Comparison of ENCODE assay signal across 11 cellular contexts in the genomic region with DNA sequence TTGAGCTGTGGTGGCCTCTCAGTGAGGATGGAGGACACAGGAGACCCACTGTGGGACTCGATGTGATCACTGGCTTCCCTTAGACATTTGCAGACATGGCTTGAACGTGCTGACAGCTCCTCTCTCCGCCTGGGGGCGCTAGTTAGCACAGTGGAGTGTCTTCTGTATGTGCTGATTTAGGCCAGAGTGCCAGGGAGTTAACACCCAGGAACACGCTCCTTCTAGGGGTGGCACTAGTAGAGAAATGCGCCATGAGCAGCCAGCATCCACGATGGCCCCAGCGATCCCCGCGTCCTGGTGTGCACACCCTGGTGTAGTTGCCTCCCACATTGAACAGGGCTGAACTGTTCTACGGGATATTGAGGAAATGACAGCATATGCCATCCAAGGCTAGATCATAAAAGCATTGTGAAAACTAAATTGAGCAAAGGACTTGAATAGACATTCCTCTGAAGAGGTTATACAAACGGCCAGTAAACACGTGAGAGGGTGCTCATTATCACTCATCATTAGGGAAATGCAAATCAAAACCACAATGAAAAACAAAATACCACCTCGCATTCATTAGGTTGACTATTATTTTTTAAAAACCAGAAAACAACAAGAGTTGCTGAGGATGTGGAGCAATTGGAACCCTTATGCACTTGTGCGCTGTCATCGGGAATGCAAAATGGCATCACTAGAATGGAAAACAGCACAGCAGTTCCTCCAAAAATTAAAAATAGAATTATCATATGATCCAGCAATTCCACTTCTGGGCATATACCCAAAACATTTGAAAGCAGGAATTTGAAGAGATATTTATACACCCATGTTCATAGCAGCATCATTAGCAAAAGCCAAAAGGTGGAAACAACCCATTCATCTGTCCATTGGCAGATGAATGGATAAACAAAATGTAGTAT. TPM values are rescaled to one million over a fixed set of nuclear protein-coding genes. Genes with fewer than 3 reads are reported as not detected.
A peak's percentile ranks its signal among the peaks of the same experiment; 100 is the strongest.
DNase-seq lines count a peak whose midpoint lies in the region; ATAC-seq, FAIRE-seq and TF ChIP-seq lines count a peak whose summit lies in the region.
"Had no signal": no experiment of that assay in that cellular context is flagged by ENCODE, and none has a peak within 500 bp of the region (broad histone marks: within the 10 kb centered on the region; RNA-seq: fewer than 3 reads in every experiment).

No MANE protein-coding gene starts in this region.

- POLR2A ChIA-PET in activated CD8-positive, alpha-beta T cell treated with anti-CD3 and anti-CD28 coated beads for 36 hours (lab: Charles Lee): interaction anchor here (1.0 to 1.2 kb wide), 2 partner anchors 13 to 78 kb away, joined by 3 to 4 read pairs; no protein-coding TSS in a partner anchor
- POLR2A ChIA-PET in activated CD8-positive, alpha-beta T cell treated with anti-CD3 and anti-CD28 coated beads, Interleukin-2, amount 10 ng/mL, durations not matched to agents 7 days and 5 days (lab: Charles Lee): no interaction called here
- POLR2A ChIA-PET in OCI-LY7 (lab: Charles Lee): no interaction called here

- H3K27ac Mint-ChIP-seq in activated CD8-positive, alpha-beta T cell treated with anti-CD3 and anti-CD28 coated beads for 36 hours: no peak overlapping the region
- H3K27ac Mint-ChIP-seq in activated CD8-positive, alpha-beta T cell treated with anti-CD3 and anti-CD28 coated beads, Interleukin-2, amount 10 ng/mL, durations not matched to agents 7 days and 5 days: no peak overlapping the region
- H3K27ac Mint-ChIP-seq: nephron had no signal

- TF ChIP-seq CTCF in activated CD8-positive, alpha-beta T cell treated with anti-CD3 and anti-CD28 coated beads for 36 hours (IDR thresholded peaks at IDR 0.05): no peak
- TF ChIP-seq CTCF in OCI-LY7 (conservative IDR thresholded peaks at IDR 0.05; ENCODE audit: low read length): peak; percentile 73
- no peak for TF ChIP-seq CTCF in tibial artery (IDR thresholded peaks at IDR 0.05)

- DNase-seq in activated CD8-positive, alpha-beta T cell treated with anti-CD3 and anti-CD28 coated beads for 36 hours: peak; percentile 59
- DNase-seq in activated CD8-positive, alpha-beta T cell treated with anti-CD3 and anti-CD28 coated beads, Interleukin-2, amount 10 ng/mL, durations not matched to agents 7 days and 5 days: no peak
- DNase-seq in OCI-LY7 (ENCODE audit: low spot score) (peak; percentile 43), foreskin melanocyte (peak; percentile 21), tibial artery (no peak), activated T-cell treated with anti-CD3 and anti-CD28 coated beads for 4 hours (no peak), urothelium cell line (ENCODE audit: low spot score) (no peak)
- DNase-seq: CD8-positive, alpha-beta memory T cell had no signal

- no peaks in the 10 kb centered on the region for H3K79me2 ChIP-seq in OCI-LY7 (ENCODE audit: insufficient read depth, low read depth, low read length)

- H3K27me3 Mint-ChIP-seq in activated CD8-positive, alpha-beta T cell treated with anti-CD3 and anti-CD28 coated beads for 36 hours: no peaks in the 10 kb centered on the region
- peaks cover 19% of the 10 kb centered on the region for H3K27me3 Mint-ChIP-seq in activated CD8-positive, alpha-beta T cell treated with anti-CD3 and anti-CD28 coated beads, Interleukin-2, amount 10 ng/mL, durations not matched to agents 7 days and 5 days (ENCODE audit: low read depth)
- H3K27me3 Mint-ChIP-seq: CD8-positive, alpha-beta memory T cell had no signal

- H3K27ac ChIP-seq in OCI-LY7 (ENCODE audit: low read depth, low read length, poor library complexity, severe bottlenecking): no peak overlapping the region
- H3K27ac ChIP-seq in tibial artery: peak overlapping the region; percentile 2 to 42
- H3K27ac ChIP-seq: epithelial cell of prostate had no signal

- no peaks in the 10 kb centered on the region for H3K27me3 ChIP-seq in tibial artery

- no peak overlapping the region for H3K4me2 ChIP-seq in OCI-LY7 (ENCODE audit: low read length)

- H3K4me3 ChIP-seq in OCI-LY7 (ENCODE audit: low read depth, low read length, poor library complexity, severe bottlenecking) (no peak overlapping the region), tibial artery (no peak overlapping the region)

- intact Hi-C loops in activated CD8-positive, alpha-beta T cell treated with anti-CD3 and anti-CD28 coated beads for 36 hours (cut with micrococcal nuclease): no loop called here
- intact Hi-C loops in OCI-LY7 (cut with micrococcal nuclease; ENCODE audit: unreplicated experiment): no loop called here
- intact Hi-C loops in tibial artery (cut with DNase I; ENCODE audit: low total_unique reads): no loop called here

- H3K36me3 Mint-ChIP-seq in activated CD8-positive, alpha-beta T cell treated with anti-CD3 and anti-CD28 coated beads for 36 hours (ENCODE audit: low read depth): peaks cover 4% of the 10 kb centered on the region
- peaks cover 20% of the 10 kb centered on the region for H3K36me3 Mint-ChIP-seq in activated CD8-positive, alpha-beta T cell treated with anti-CD3 and anti-CD28 coated beads, Interleukin-2, amount 10 ng/mL, durations not matched to agents 7 days and 5 days (ENCODE audit: low read depth)

- H3K4me1 ChIP-seq in OCI-LY7 (ENCODE audit: insufficient read depth, low read length, poor library complexity, severe bottlenecking): peaks cover 18% of the 10 kb centered on the region
- H3K4me1 ChIP-seq in tibial artery: peaks cover 0 to 26% (median 14%) of the 10 kb centered on the region in 4 donors

- no peaks in the 10 kb centered on the region for H4K20me1 ChIP-seq in OCI-LY7 (ENCODE audit: insufficient read depth, low read length)

- peaks cover 12% of the 10 kb centered on the region for H3K9me3 Mint-ChIP-seq in activated CD8-positive, alpha-beta T cell treated with anti-CD3 and anti-CD28 coated beads for 36 hours
- H3K9me3 Mint-ChIP-seq in activated CD8-positive, alpha-beta T cell treated with anti-CD3 and anti-CD28 coated beads, Interleukin-2, amount 10 ng/mL, durations not matched to agents 7 days and 5 days (ENCODE audit: insufficient read depth): peaks cover 14% of the 10 kb centered on the region

- H3K4me1 Mint-ChIP-seq in activated CD8-positive, alpha-beta T cell treated with anti-CD3 and anti-CD28 coated beads for 36 hours (ENCODE audit: low read depth): peaks cover 20% of the 10 kb centered on the region
- H3K4me1 Mint-ChIP-seq in activated CD8-positive, alpha-beta T cell treated with anti-CD3 and anti-CD28 coated beads, Interleukin-2, amount 10 ng/mL, durations not matched to agents 7 days and 5 days (ENCODE audit: low read depth): peaks cover 25% of the 10 kb centered on the region

- H3K36me3 ChIP-seq in OCI-LY7 (ENCODE audit: insufficient read depth, low read length) (no peaks in the 10 kb centered on the region), tibial artery (no peaks in the 10 kb centered on the region)

- no peaks in the 10 kb centered on the region for H3K9me2 ChIP-seq in OCI-LY7 (ENCODE audit: insufficient read depth, low read length)

- H2AFZ ChIP-seq in OCI-LY7 (ENCODE audit: low read length): no peak overlapping the region

- BruUV-seq in OCI-LY7 (replicated peaks; lab: Mats Ljungman, UMichigan): no TSS peak

- H3K9me3 ChIP-seq in OCI-LY7 (ENCODE audit: low read length): peaks cover 16% of the 10 kb centered on the region
- H3K9me3 ChIP-seq in tibial artery: peaks cover 0 to 5% (median 0%) of the 10 kb centered on the region in 3 donors

- CTCF ChIA-PET in activated CD8-positive, alpha-beta T cell treated with anti-CD3 and anti-CD28 coated beads for 36 hours (lab: Charles Lee): interaction anchor here (0.9 to 2.7 kb wide), 5 partner anchors 11 to 25 kb away, joined by 3 to 10 read pairs (median 4); a partner anchor contains a TSS
- CTCF ChIA-PET in activated CD8-positive, alpha-beta T cell treated with anti-CD3 and anti-CD28 coated beads, Interleukin-2, amount 10 ng/mL, durations not matched to agents 7 days and 5 days (lab: Charles Lee): interaction anchor here (0.7 to 1.3 kb wide), 2 partner anchors 8 to 11 kb away, joined by 4 to 5 read pairs; no protein-coding TSS in a partner anchor
- CTCF ChIA-PET in OCI-LY7 (lab: Charles Lee; ENCODE audit: unreplicated experiment): no interaction called here

- FAIRE-seq in urothelium cell line (lab: Jason Lieb, UNC): no peak

- ATAC-seq in activated CD8-positive, alpha-beta T cell treated with anti-CD3 and anti-CD28 coated beads for 36 hours: no peak
- no peak for ATAC-seq in activated CD8-positive, alpha-beta T cell treated with anti-CD3 and anti-CD28 coated beads, Interleukin-2, amount 10 ng/mL, durations not matched to agents 7 days and 5 days
- no peak for ATAC-seq in GM18868 (IDR thresholded peaks at IDR 0.05; ENCODE audit: unreplicated experiment)

- no peak overlapping the region for H3K4me3 Mint-ChIP-seq in activated CD8-positive, alpha-beta T cell treated with anti-CD3 and anti-CD28 coated beads for 36 hours
- no peak overlapping the region for H3K4me3 Mint-ChIP-seq in activated CD8-positive, alpha-beta T cell treated with anti-CD3 and anti-CD28 coated beads, Interleukin-2, amount 10 ng/mL, durations not matched to agents 7 days and 5 days
- H3K4me3 Mint-ChIP-seq: nephron had no signal

RNA-seq across cellular contexts. Expression of a gene that starts 11.6 kb away (rescaled TPM):
- total RNA-seq in activated CD8-positive, alpha-beta T cell treated with anti-CD3 and anti-CD28 coated beads for 36 hours: under 1 TPM in 1 of 2 experiments, not detected in 1; 0.09 TPM
- under 1 TPM; 0.95 to 0.99 TPM for total RNA-seq in activated CD8-positive, alpha-beta T cell treated with anti-CD3 and anti-CD28 coated beads, Interleukin-2, amount 10 ng/mL, durations not matched to agents 7 days and 5 days
- total RNA-seq in OCI-LY7 (2014; rRNA removed; shearing (Covaris generic)): not detected in 2 replicates
- total RNA-seq in OCI-LY7 (2022): not detected in 2 replicates

RNA-seq across cellular contexts. Expression of a gene that starts 50.8 kb away (rescaled TPM):
- total RNA-seq in activated CD8-positive, alpha-beta T cell treated with anti-CD3 and anti-CD28 coated beads for 36 hours: not detected
- total RNA-seq in activated CD8-positive, alpha-beta T cell treated with anti-CD3 and anti-CD28 coated beads, Interleukin-2, amount 10 ng/mL, durations not matched to agents 7 days and 5 days: not detected
- not detected in 2 replicates for total RNA-seq in OCI-LY7 (2014; rRNA removed; shearing (Covaris generic))
- total RNA-seq in OCI-LY7 (2022): not detected in 2 replicates
- total RNA-seq: CD8-positive, alpha-beta memory T cell had no signal

Comparison
In these comparisons a context has a peak if more than half of its experiments do, and no peak if none do; other contexts are left out.
1. DNase-seq: peak in activated CD8-positive, alpha-beta T cell treated with anti-CD3 and anti-CD28 coated beads for 36 hours (single experiment), OCI-LY7 (single experiment) and foreskin melanocyte (single experiment); none in activated CD8-positive, alpha-beta T cell treated with anti-CD3 and anti-CD28 coated beads, Interleukin-2, amount 10 ng/mL, durations not matched to agents 7 days and 5 days (single experiment), tibial artery (0 of 2), activated T-cell treated with anti-CD3 and anti-CD28 coated beads for 4 hours (single experiment) and urothelium cell line (single experiment).